ENCODE assay signal across 17 cellular contexts in genomic region chr18:46810481-46811000, GRCh38. TPM values are rescaled to one million over a fixed set of nuclear protein-coding genes. Genes with fewer than 3 reads are reported as not detected.
DNase-seq lines count a peak whose midpoint lies in the region; ATAC-seq, FAIRE-seq and TF ChIP-seq lines count a peak whose summit lies in the region.
"Had no signal": no experiment of that assay in that cellular context is flagged by ENCODE, and none has a peak within 500 bp of the region (broad histone marks: within the 10 kb centered on the region; RNA-seq: fewer than 3 reads in every experiment).

No MANE protein-coding gene starts in this region.

- TF ChIP-seq CTCF in WTC11 (IDR thresholded peaks at IDR 0.05) (no peak), ovary (IDR thresholded peaks at IDR 0.05) (no peak)

- peak overlapping the region; percentile 85 for H3K27ac Mint-ChIP-seq in WTC11
- H3K27ac Mint-ChIP-seq: CD4-positive, CD25-positive, alpha-beta regulatory T cell had no signal

- TF ChIP-seq EP300 in ovary (IDR thresholded peaks at IDR 0.05): no peak

- no peak overlapping the region for H3K4me3 Mint-ChIP-seq in WTC11
- H3K4me3 Mint-ChIP-seq: CD4-positive, CD25-positive, alpha-beta regulatory T cell had no signal

- no peak for TF ChIP-seq POLR2A in ovary (IDR thresholded peaks at IDR 0.05)

- no peaks in the 10 kb centered on the region for H3K9me3 Mint-ChIP-seq in WTC11
- H3K9me3 Mint-ChIP-seq: CD4-positive, CD25-positive, alpha-beta regulatory T cell had no signal

- CTCF ChIA-PET in WTC11 (lab: Charles Lee): interaction anchor here (0.6 kb wide), 2 partner anchors 54 to 152 kb away, joined by 3 read pairs; partner anchors contain the start of gene ST8SIA5

- no peak for FAIRE-seq in small intestine (lab: Jason Lieb, UNC)
- FAIRE-seq: GM12891, HepG2 had no signal

- peaks cover 15% of the 10 kb centered on the region for H3K4me1 Mint-ChIP-seq in WTC11
- H3K4me1 Mint-ChIP-seq: CD4-positive, CD25-positive, alpha-beta regulatory T cell had no signal

- POLR2A ChIA-PET in WTC11 (lab: Charles Lee): no interaction called here

- peaks cover 4% of the 10 kb centered on the region for H3K36me3 ChIP-seq in HAP-1 (replicated peaks)
- peaks cover 7% of the 10 kb centered on the region; the same call in 1 of the 2 replicates for H3K36me3 ChIP-seq in iPS-20b (ENCODE audit: insufficient read depth, low read depth, low read length)
- peaks cover 0 to 2% of the 10 kb centered on the region in 2 donors for H3K36me3 ChIP-seq in small intestine (ENCODE audit: control insufficient read depth in 2 of 2, insufficient read depth in 2 of 2, low read length in 2 of 2)
- no peaks in the 10 kb centered on the region for H3K36me3 ChIP-seq in ovary

- 81 to 91% (median 87%) methylated on average over 2 of the region's 2 CpGs for WGBS in small intestine, 3 donors
- 86 to 91% (median 89%) methylated on average over 2 of the region's 2 CpGs for WGBS in ovary, 3 donors

- intact Hi-C loops in ovary (cut with DNase I): no loop called here

- no peaks in the 10 kb centered on the region for H3K9me3 ChIP-seq in HAP-1
- H3K9me3 ChIP-seq in iPS-20b (ENCODE audit: insufficient read depth, low read depth, low read length): no peaks in the 10 kb centered on the region
- H3K9me3 ChIP-seq in small intestine (ENCODE audit: control insufficient read depth, low read depth): no peaks in the 10 kb centered on the region
- H3K9me3 ChIP-seq in ovary: no peaks in the 10 kb centered on the region

- H3K36me3 Mint-ChIP-seq in WTC11: peaks cover 3% of the 10 kb centered on the region; the same call in 1 of the 2 replicates

- DNase-seq in NCI-H1092 treated with DMSO at 0.1 percent for 48 hours (lab: John Stamatoyannopoulos, UW): peak; percentile 21
- DNase-seq in NCI-H1092 (lab: John Stamatoyannopoulos, UW): no peak
- peak; percentile 34 to 93 for DNase-seq in HAP-1 (ENCODE audit: low spot score in 2 of 2)
- no peak for DNase-seq in WTC11 (ENCODE audit: low spot score)
- DNase-seq in small intestine: no peak
- no peak for DNase-seq in ovary
- DNase-seq: CD4-positive, CD25-positive, alpha-beta regulatory T cell; DMS 273 treated with DMSO at 0.1 percent for 48 hours; DMS79 had no signal

- no peak overlapping the region for H3K27ac ChIP-seq in iPS-20b (ENCODE audit: low read length)
- H3K27ac ChIP-seq in small intestine (ENCODE audit: low read depth in 1 of 2, low read length in 1 of 2): no peak overlapping the region
- no peak overlapping the region for H3K27ac ChIP-seq in ovary
- H3K27ac ChIP-seq: 22Rv1 had no signal

- H3K9ac ChIP-seq in iPS-20b (ENCODE audit: low read depth, low read length): peak overlapping the region; percentile 35; the same call in 1 of the 2 replicates

- H3K4me1 ChIP-seq in HAP-1 (peaks cover 35% of the 10 kb centered on the region), iPS-20b (ENCODE audit: insufficient read depth, low read length) (peaks cover 13% of the 10 kb centered on the region; the same call in 1 of the 2 replicates), small intestine (ENCODE audit: control insufficient read depth in 2 of 2, insufficient read depth in 1 of 2, low read depth in 1 of 2, low read length in 1 of 2) (no peaks in the 10 kb centered on the region), ovary (ENCODE audit: insufficient read depth) (no peaks in the 10 kb centered on the region)

- in situ Hi-C loops in HAP-1 (cut with MboI; ENCODE audit: low sequenced_read_pairs): no loop called here

- no peak overlapping the region for H3K4me3 ChIP-seq in HAP-1
- no peak overlapping the region for H3K4me3 ChIP-seq in iPS-20b (ENCODE audit: low read length)
- no peak overlapping the region for H3K4me3 ChIP-seq in small intestine (ENCODE audit: low read depth in 1 of 2, low read length in 2 of 2)
- no peak overlapping the region for H3K4me3 ChIP-seq in ovary

- H3K27me3 ChIP-seq in HAP-1 (ENCODE audit: low read depth) (no peaks in the 10 kb centered on the region), iPS-20b (ENCODE audit: insufficient read depth, low read length) (no peaks in the 10 kb centered on the region), small intestine (ENCODE audit: control insufficient read depth in 2 of 2, insufficient read depth in 2 of 2, low read length in 2 of 2) (no peaks in the 10 kb centered on the region), ovary (no peaks in the 10 kb centered on the region)

- H3K27me3 Mint-ChIP-seq in WTC11 (ENCODE audit: low read depth): no peaks in the 10 kb centered on the region
- H3K27me3 Mint-ChIP-seq: CD4-positive, CD25-positive, alpha-beta regulatory T cell had no signal

- ATAC-seq in WTC11: peak; percentile 66
- no peak for ATAC-seq in HG02759 (IDR thresholded peaks at IDR 0.05; ENCODE audit: unreplicated experiment)
- ATAC-seq: HepG2 had no signal

TF ChIP-seq in WTC11, 78 proteins besides CTCF, POLR2A, EP300 and RAD21:
- TF ChIP-seq, protein P1, sequence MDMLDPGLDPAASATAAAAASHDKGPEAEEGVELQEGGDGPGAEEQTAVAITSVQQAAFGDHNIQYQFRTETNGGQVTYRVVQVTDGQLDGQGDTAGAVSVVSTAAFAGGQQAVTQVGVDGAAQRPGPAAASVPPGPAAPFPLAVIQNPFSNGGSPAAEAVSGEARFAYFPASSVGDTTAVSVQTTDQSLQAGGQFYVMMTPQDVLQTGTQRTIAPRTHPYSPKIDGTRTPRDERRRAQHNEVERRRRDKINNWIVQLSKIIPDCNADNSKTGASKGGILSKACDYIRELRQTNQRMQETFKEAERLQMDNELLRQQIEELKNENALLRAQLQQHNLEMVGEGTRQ (CRISPR knock-in tag; IDR thresholded peaks at IDR 0.05): no peak
- TF ChIP-seq MYBL2 (CRISPR knock-in tag; IDR thresholded peaks at IDR 0.05) (no peak), PRRX2 (CRISPR knock-in tag; IDR thresholded peaks at IDR 0.05) (no peak), RELA (CRISPR knock-in tag; IDR thresholded peaks at IDR 0.05; ENCODE audit: borderline replicate concordance) (no peak), CBFB (CRISPR knock-in tag; IDR thresholded peaks at IDR 0.05; ENCODE audit: low read depth) (no peak)

RNA-seq across cellular contexts. Expression of gene ST8SIA5, which starts 53.7 kb away (rescaled TPM):
- 2.8 to 5.4 TPM (median 3.1 TPM) in 3 replicates for total RNA-seq in WTC11 (2021)
- under 1 TPM in 2 of 3 donors, not detected in 1; 0.12 to 0.27 TPM for polyA plus RNA-seq in small intestine
- under 1 TPM in 6 of 7 donors, not detected in 1; 0.35 to 0.99 (median 0.48) TPM for total RNA-seq in ovary
- polyA plus RNA-seq in ovary: 1 to 10 TPM in 1 of 2 donors, under 1 TPM in 1; 0.48 to 1.3 TPM
- total RNA-seq: CD4-positive, CD25-positive, alpha-beta regulatory T cell; G401; HT-29 had no signal
- polyA plus RNA-seq: BJ; CD4-positive, CD25-positive, alpha-beta regulatory T cell had no signal

Comparison
In these comparisons a context has a peak if more than half of its experiments do, and no peak if none do; other contexts are left out.
1. DNase-seq: peak in NCI-H1092 treated with DMSO at 0.1 percent for 48 hours (single experiment) and HAP-1 (2 of 2); none in NCI-H1092 (single experiment), WTC11 (single experiment), small intestine (single experiment) and ovary (0 of 5).